Comparison of ENCODE assay signal across 1 cellular context in the genomic region with DNA sequence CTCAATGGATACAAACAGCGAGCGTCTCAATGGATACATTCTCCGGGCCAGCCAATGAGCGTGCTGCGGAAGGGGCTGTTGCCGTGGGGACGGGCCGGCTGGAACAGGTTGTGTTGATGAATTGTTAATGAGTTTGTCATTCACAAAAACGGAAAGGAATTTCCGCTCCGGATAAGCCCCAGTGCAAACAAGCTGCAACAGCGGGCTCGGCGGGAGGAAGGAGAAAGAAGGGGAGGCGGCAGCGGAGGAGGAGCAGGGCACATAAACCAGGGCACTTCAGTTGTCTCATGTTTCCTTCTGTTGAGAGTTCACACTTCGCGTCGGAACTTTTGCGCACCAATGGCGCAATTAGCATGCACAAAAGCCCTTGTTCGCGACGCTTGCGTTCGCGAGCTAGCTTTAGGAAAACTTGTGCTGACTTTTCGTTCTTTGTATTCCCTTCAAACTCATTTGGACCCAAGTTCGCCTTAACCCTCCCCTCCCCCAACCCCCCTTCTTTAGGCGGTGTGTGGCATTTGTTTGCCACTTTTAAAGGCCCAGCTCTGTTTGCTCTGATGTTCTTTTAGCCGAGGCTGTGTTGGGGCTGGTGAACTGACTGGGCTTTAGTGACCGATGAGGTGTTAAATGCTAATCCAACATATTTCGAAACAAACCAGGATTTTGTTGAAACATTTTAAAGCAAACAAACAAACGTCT.
TF ChIP-seq lines count a peak whose summit lies in the region.

A gene with protein sequence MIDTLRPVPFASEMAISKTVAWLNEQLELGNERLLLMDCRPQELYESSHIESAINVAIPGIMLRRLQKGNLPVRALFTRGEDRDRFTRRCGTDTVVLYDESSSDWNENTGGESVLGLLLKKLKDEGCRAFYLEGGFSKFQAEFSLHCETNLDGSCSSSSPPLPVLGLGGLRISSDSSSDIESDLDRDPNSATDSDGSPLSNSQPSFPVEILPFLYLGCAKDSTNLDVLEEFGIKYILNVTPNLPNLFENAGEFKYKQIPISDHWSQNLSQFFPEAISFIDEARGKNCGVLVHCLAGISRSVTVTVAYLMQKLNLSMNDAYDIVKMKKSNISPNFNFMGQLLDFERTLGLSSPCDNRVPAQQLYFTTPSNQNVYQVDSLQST (minus strand): TSS at position 10 of the 696 bp plus-strand sequence. CDS start 462 bp downstream, outside the sequence.

TF ChIP-seq in H1, 55 proteins besides CTCF, POLR2A, EP300 and RAD21 (continued from another document):
- TF ChIP-seq NRF1 (IDR thresholded peaks at IDR 0.05; ENCODE audit: low read depth, low read length) (no peak), SIX5 (IDR thresholded peaks at IDR 0.05; ENCODE audit: low read depth, low read length) (no peak)
